ENCODE assay signal across 20 cellular contexts in genomic region chr2:143294068-143294467, GRCh38.
"Had no signal": no experiment of that assay in that cellular context is flagged by ENCODE, and none has a peak within 500 bp of the region (broad histone marks: within the 10 kb centered on the region; RNA-seq: fewer than 3 reads in every experiment).

No MANE protein-coding gene starts in this region.

- DNase-seq: effector memory CD8-positive, alpha-beta T cell; esophagus squamous epithelium; foreskin fibroblast; kidney; left cardiac atrium; mammary epithelial cell; mucosa of descending colon; naive thymus-derived CD8-positive, alpha-beta T cell; posterior cingulate gyrus; small intestine; stimulated activated CD4-positive, alpha-beta T cell treated with anti-CD3 and anti-CD28 coated beads, Interleukin-12 subunit alpha, Interleukin-12 subunit beta, amount 100 ng/mL, for 4 hours; stimulated activated naive CD4-positive, alpha-beta T cell; stomach; substantia nigra; transverse colon had no signal

- H3K27ac ChIP-seq: esophagus squamous epithelium, hepatocyte, right atrium auricular region, stomach, thoracic aorta, transverse colon had no signal

- H3K4me1 ChIP-seq: esophagus squamous epithelium, right atrium auricular region, stomach, transverse colon had no signal

- H3K27me3 Mint-ChIP-seq: dendritic cell treated with granulocyte-macrophage colony-stimulating factor and Interleukin-4, amounts not matched to agents 40 ng/mL and 50 ng/mL, for 4 days; effector memory CD8-positive, alpha-beta T cell; naive thymus-derived CD8-positive, alpha-beta T cell had no signal

- H3K27ac Mint-ChIP-seq: dendritic cell treated with granulocyte-macrophage colony-stimulating factor and Interleukin-4, amounts not matched to agents 40 ng/mL and 50 ng/mL, for 4 days had no signal

- FAIRE-seq: colon, kidney, small intestine had no signal

- ATAC-seq: effector memory CD8-positive, alpha-beta T cell; left cardiac atrium; mucosa of descending colon; naive thymus-derived CD8-positive, alpha-beta T cell had no signal

- H3K4me3 Mint-ChIP-seq: dendritic cell treated with granulocyte-macrophage colony-stimulating factor and Interleukin-4, amounts not matched to agents 40 ng/mL and 50 ng/mL, for 4 days; effector memory CD8-positive, alpha-beta T cell had no signal

- H3K9me3 ChIP-seq: esophagus squamous epithelium, mucosa of descending colon, right atrium auricular region, stomach, thoracic aorta, transverse colon had no signal

- H3K9me3 Mint-ChIP-seq: dendritic cell treated with granulocyte-macrophage colony-stimulating factor and Interleukin-4, amounts not matched to agents 40 ng/mL and 50 ng/mL, for 4 days; effector memory CD8-positive, alpha-beta T cell; naive thymus-derived CD8-positive, alpha-beta T cell had no signal

- H3K36me3 ChIP-seq: esophagus squamous epithelium, right atrium auricular region, stomach, thoracic aorta, transverse colon had no signal

- H3K27me3 ChIP-seq: esophagus squamous epithelium, hepatocyte, right atrium auricular region, stomach, transverse colon had no signal

- H3K4me3 ChIP-seq: esophagus squamous epithelium, hepatocyte, mucosa of descending colon, right atrium auricular region, stomach, thoracic aorta, transverse colon had no signal
